In the genomic region with DNA sequence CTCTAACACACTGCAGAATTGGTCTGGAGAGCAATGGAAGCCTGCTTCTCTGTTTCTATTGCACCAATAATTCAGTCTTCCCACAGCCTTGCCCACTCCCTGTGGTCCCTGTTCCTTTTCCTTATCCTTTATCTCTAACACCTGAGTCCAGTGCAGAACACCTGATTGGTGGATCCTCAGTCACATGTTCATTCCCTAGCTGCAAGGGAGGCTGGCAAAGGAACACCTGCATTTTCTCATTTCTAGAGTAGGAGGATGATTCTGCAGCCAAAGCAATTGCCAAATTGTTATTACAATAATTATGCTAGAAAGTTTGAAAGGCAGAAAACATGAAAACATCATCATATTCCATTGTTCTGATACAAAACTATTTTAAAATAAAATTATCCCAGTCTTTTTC, we compare ENCODE assay signal across 9 cellular contexts.
"Had no signal": no experiment of that assay in that cellular context is flagged by ENCODE, and none has a peak within 500 bp of the region (broad histone marks: within the 10 kb centered on the region; RNA-seq: fewer than 3 reads in every experiment).

No MANE protein-coding gene starts in this region.

- H3K9ac ChIP-seq: KMS-11 had no signal

- DNase-seq: H9, HCEC 1CT, IMR-90, KBM-7 had no signal

- H3K4me3 ChIP-seq: GM23338 had no signal

- H3K4me2 ChIP-seq: GM23338, KMS-11 had no signal

- FAIRE-seq: H1, H54, HTR-8/SVneo had no signal

- ATAC-seq: GM23338 had no signal

- H2AFZ ChIP-seq: GM23338 had no signal

- H3K27ac ChIP-seq: KMS-11 had no signal
